ENCODE assay signal across 9 cellular contexts in the genomic region with DNA sequence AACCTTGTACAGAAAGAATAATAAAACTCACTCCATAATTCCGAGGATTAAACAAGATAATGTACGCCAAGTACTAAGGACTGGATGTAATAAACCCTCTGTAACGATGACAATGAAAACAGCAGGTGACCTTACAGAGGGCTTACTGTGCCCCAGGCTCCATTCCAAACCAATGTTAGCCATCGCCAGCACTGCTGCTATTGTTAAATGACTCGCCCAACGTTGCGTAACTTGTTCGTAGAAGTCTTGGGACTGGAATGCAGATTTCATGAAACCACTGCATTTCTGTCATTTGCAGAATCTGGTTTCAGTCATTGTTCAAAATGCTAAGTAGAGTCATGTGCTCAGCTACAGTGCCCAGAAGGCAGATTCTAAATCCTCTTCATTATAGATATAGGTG. TPM values are rescaled to one million over a fixed set of nuclear protein-coding genes. Genes with fewer than 3 reads are reported as not detected.
A peak's percentile ranks its signal among the peaks of the same experiment; 100 is the strongest.
DNase-seq lines count a peak whose midpoint lies in the region; ATAC-seq and TF ChIP-seq lines count a peak whose summit lies in the region.
"Had no signal": no experiment of that assay in that cellular context is flagged by ENCODE, and none has a peak within 500 bp of the region (broad histone marks: within the 10 kb centered on the region; RNA-seq: fewer than 3 reads in every experiment).

No MANE protein-coding gene starts in this region.

- no peaks in the 10 kb centered on the region for H3K79me2 ChIP-seq in neural progenitor cell (ENCODE audit: low read depth)

- no peak overlapping the region for H2AFZ ChIP-seq in neural progenitor cell (replicated peaks)

- DNase-seq in GM04504 (ENCODE audit: low read depth) (peak; percentile 98), NCI-H146 (lab: John Stamatoyannopoulos, UW) (peak; percentile 40), choroid plexus epithelial cell (ENCODE audit: low read depth) (peak; percentile 91), neural progenitor cell (ENCODE audit: low spot score) (peak; percentile 43), NCI-H1930 (lab: John Stamatoyannopoulos, UW) (no peak), 8988T (no peak)

- no peaks in the 10 kb centered on the region for H3K36me3 ChIP-seq in neural progenitor cell
- H3K36me3 ChIP-seq: SJSA1 had no signal

- H3K27me3 Mint-ChIP-seq in neural progenitor cell (ENCODE audit: insufficient read depth, low read depth), result peaks cover 2% of the 10 kb centered on the region

- H3K9ac ChIP-seq in neural progenitor cell, result no peak overlapping the region

- H3K36me3 Mint-ChIP-seq in neural progenitor cell, result peaks cover 26% of the 10 kb centered on the region
- H3K36me3 Mint-ChIP-seq: memory B cell had no signal

- H3K9me3 Mint-ChIP-seq in neural progenitor cell, result peaks cover 3% of the 10 kb centered on the region

- no peaks in the 10 kb centered on the region for H3F3A ChIP-seq in neural progenitor cell (ENCODE audit: low read depth)

- no peaks in the 10 kb centered on the region for H3K9me3 ChIP-seq in neural progenitor cell (ENCODE audit: low read depth)
- H3K9me3 ChIP-seq: SJSA1 had no signal

- H3K4me3 Mint-ChIP-seq in neural progenitor cell, result no peak overlapping the region
- H3K4me3 Mint-ChIP-seq: memory B cell had no signal

- TF ChIP-seq CTCF in choroid plexus epithelial cell (conservative IDR thresholded peaks at IDR 0.05; ENCODE audit: low read depth, low read length) (no peak), neural progenitor cell (IDR thresholded peaks at IDR 0.05) (no peak)

- peaks cover 7% of the 10 kb centered on the region for H3K4me1 ChIP-seq in neural progenitor cell
- H3K4me1 ChIP-seq: SJSA1 had no signal

- H3K27ac Mint-ChIP-seq in neural progenitor cell, result no peak overlapping the region
- H3K27ac Mint-ChIP-seq: memory B cell had no signal

- H3K27me3 ChIP-seq in neural progenitor cell, result no peaks in the 10 kb centered on the region
- H3K27me3 ChIP-seq: SJSA1 had no signal

- H4K20me1 ChIP-seq in neural progenitor cell (ENCODE audit: low read depth), result no peaks in the 10 kb centered on the region

- H3K27ac ChIP-seq in neural progenitor cell, result no peak overlapping the region
- H3K27ac ChIP-seq: SJSA1 had no signal

- peak overlapping the region; percentile 15 for H3K4me2 ChIP-seq in neural progenitor cell

- peaks cover 13% of the 10 kb centered on the region for H3K4me1 Mint-ChIP-seq in neural progenitor cell
- H3K4me1 Mint-ChIP-seq: memory B cell had no signal

- no peak for ATAC-seq in activated CD4-positive, CD25-positive, alpha-beta regulatory T cell treated with anti-CD3 and anti-CD28 coated beads, Interleukin-2, amount 50 U/mL, for 24 hours

- H3K4me3 ChIP-seq in choroid plexus epithelial cell (ENCODE audit: low read depth, low read length) (no peak overlapping the region), neural progenitor cell (no peak overlapping the region)
- H3K4me3 ChIP-seq: SJSA1 had no signal

RNA-seq across cellular contexts. Expression of a gene that starts 0.7 kb away (rescaled TPM):
- 25.0 and 31.1 TPM in 2 replicates for total RNA-seq in neural progenitor cell (ENCODE audit: low replicate concordance)

Comparison
In these comparisons a context has a peak if more than half of its experiments do, and no peak if none do; other contexts are left out.
1. DNase-seq: peak in GM04504 (single experiment), NCI-H146 (single experiment), choroid plexus epithelial cell (single experiment) and neural progenitor cell (single experiment); none in NCI-H1930 (0 of 2) and 8988T (single experiment).